ENCODE assay signal across 10 cellular contexts in genomic region chr11:26764825-26765224, GRCh38. TPM values are rescaled to one million over a fixed set of nuclear protein-coding genes. Genes with fewer than 3 reads are reported as not detected.
"Had no signal": no experiment of that assay in that cellular context is flagged by ENCODE, and none has a peak within 500 bp of the region (broad histone marks: within the 10 kb centered on the region; RNA-seq: fewer than 3 reads in every experiment).

No MANE protein-coding gene starts in this region.

- H3K36me3 ChIP-seq: HAP-1 had no signal

- FAIRE-seq: H1, H54, HTR-8/SVneo had no signal

- H2AFZ ChIP-seq: GM23338 had no signal

- DNase-seq: HFFc6, KBM-7 had no signal

- H3K4me3 ChIP-seq: GM23338, HAP-1 had no signal

- H3K9me3 ChIP-seq: HAP-1 had no signal

- H3K4me2 ChIP-seq: GM23338 had no signal

- H3K4me1 ChIP-seq: HAP-1 had no signal

- ATAC-seq: GM23338, HCT116 had no signal

RNA-seq across cellular contexts. Expression of gene SLC5A12, which starts 43.0 kb away (rescaled TPM):
- total RNA-seq: HFFc6, HT-29 had no signal
- polyA plus RNA-seq: IgD-negative memory B cell had no signal
